23 cellular contexts compared by ENCODE assay signal in the genomic region with DNA sequence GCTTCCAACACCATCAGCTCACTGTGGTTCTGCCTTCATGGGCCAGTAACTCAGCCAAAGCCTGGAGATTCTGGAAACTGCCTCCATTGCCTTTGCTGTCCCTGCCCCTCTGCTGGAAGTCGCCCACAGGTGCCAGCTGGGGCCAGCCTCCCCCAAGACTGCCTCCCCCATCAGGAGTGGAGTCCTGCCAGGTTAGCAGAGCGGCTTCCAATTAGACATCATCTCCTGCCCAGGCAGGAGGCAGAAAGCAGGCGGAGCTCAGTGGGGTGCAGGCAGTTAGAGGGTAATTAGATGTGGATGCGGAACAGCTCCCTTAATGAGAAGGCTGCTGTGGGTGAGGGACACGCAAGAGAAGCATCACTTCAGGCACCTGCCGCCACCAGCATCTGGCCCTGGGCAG.
DNase-seq lines count a peak whose midpoint lies in the region; ATAC-seq and TF ChIP-seq lines count a peak whose summit lies in the region.
"Had no signal": no experiment of that assay in that cellular context is flagged by ENCODE, and none has a peak within 500 bp of the region (broad histone marks: within the 10 kb centered on the region; RNA-seq: fewer than 3 reads in every experiment).

No MANE protein-coding gene starts in this region.

- H3K9ac ChIP-seq in endodermal cell (ENCODE audit: extremely low read depth, low read length, poor library complexity, severe bottlenecking) = no peak overlapping the region

- no peaks in the 10 kb centered on the region for H3K27me3 ChIP-seq in endodermal cell (ENCODE audit: control insufficient read depth, insufficient read depth, low read length, poor library complexity, severe bottlenecking)
- H3K27me3 ChIP-seq: gastrocnemius medialis, MG63, transverse colon had no signal

- ATAC-seq in GM21529 (IDR thresholded peaks at IDR 0.05; ENCODE audit: unreplicated experiment) = no peak
- ATAC-seq: activated naive CD8-positive, alpha-beta T cell treated with anti-CD3 and anti-CD28 coated beads, Interleukin-2, amount 50 U/mL, for 24 hours; gastrocnemius medialis; left colon; right cardiac atrium had no signal

- peaks cover under 1% of the 10 kb centered on the region for H3K4me1 Mint-ChIP-seq in endodermal cell

- H3K27me3 Mint-ChIP-seq in endodermal cell (ENCODE audit: insufficient read depth) = peaks cover 12% of the 10 kb centered on the region
- H3K27me3 Mint-ChIP-seq: activated naive CD8-positive, alpha-beta T cell treated with anti-CD3 and anti-CD28 coated beads, Interleukin-2, amount 50 U/mL, for 24 hours; stimulated activated naive CD8-positive, alpha-beta T cell treated with anti-CD3 and anti-CD28 coated beads, Interleukin-15, Interleukin-2, amounts not matched to agents 100 ng/mL and 50 ng/mL, for 24 hours had no signal

- peaks cover 14% of the 10 kb centered on the region for H3K9me3 Mint-ChIP-seq in endodermal cell
- H3K9me3 Mint-ChIP-seq: activated T-helper 2 cell treated with anti-CD3 and anti-CD28 coated beads, Interferon-gamma antibody, Interleukin-2, Interleukin-4, amounts not matched to agents 10 μg/mL and 5 μg/mL and 100 μg/mL, durations not matched to agents 14 hours and 24 hours and 36 hours had no signal

- no peak for TF ChIP-seq CTCF in endodermal cell (conservative IDR thresholded peaks at IDR 0.05)

- peaks cover 9% of the 10 kb centered on the region for H3K9me3 ChIP-seq in endodermal cell (ENCODE audit: control insufficient read depth, low read length)
- H3K9me3 ChIP-seq: neutrophil, transverse colon had no signal

- H3K36me3 Mint-ChIP-seq in endodermal cell (ENCODE audit: low read depth) = no peaks in the 10 kb centered on the region
- H3K36me3 Mint-ChIP-seq: CD4-positive, CD25-positive, alpha-beta regulatory T cell had no signal

- no peak overlapping the region for H3K4me3 ChIP-seq in endodermal cell (ENCODE audit: low read length)
- H3K4me3 ChIP-seq: gastrocnemius medialis, MG63, PC-9, transverse colon had no signal

- no peaks in the 10 kb centered on the region for H3K36me3 ChIP-seq in endodermal cell (ENCODE audit: control insufficient read depth, insufficient read depth, low read length)
- H3K36me3 ChIP-seq: gastrocnemius medialis, MG63, neutrophil, transverse colon had no signal

- peaks cover under 1% of the 10 kb centered on the region for H3K4me1 ChIP-seq in endodermal cell (ENCODE audit: control insufficient read depth, insufficient read depth, low read length)

- WGBS in endodermal cell (ENCODE audit: insufficient coverage in 1 of 2, insufficient read length in 1 of 2), 2 experiments = 79 to 80% methylated on average over 1 to 6 of the region's 6 CpGs

- DNase-seq in DMS 273 treated with DMSO at 0.1 percent for 48 hours (lab: John Stamatoyannopoulos, UW) = peak; percentile 88
- peak; percentile 97 for DNase-seq in NCI-H146 (lab: John Stamatoyannopoulos, UW)
- peak; percentile 82 for DNase-seq in NCI-H345 treated with DMSO at 0.1 percent for 48 hours (lab: John Stamatoyannopoulos, UW; ENCODE audit: unreplicated experiment)
- DNase-seq in endodermal cell = no peak
- DNase-seq in DMS53 treated with DMSO at 0.1 percent for 48 hours (lab: John Stamatoyannopoulos, UW; ENCODE audit: unreplicated experiment) = no peak
- no peak for DNase-seq in KBM-7
- DNase-seq in activated T-cell treated with anti-CD3 and anti-CD28 coated beads, Interleukin-2, amount 50 U/mL, for 1 hour = no peak
- DNase-seq: activated CD4-positive, CD25-positive, alpha-beta regulatory T cell treated with anti-CD3 and anti-CD28 coated beads, Interleukin-2, amount 50 U/mL, for 72 hours; activated naive CD8-positive, alpha-beta T cell treated with anti-CD3 and anti-CD28 coated beads, Interleukin-2, amount 50 U/mL, for 24 hours; CD4-positive, CD25-positive, alpha-beta regulatory T cell; dermis blood vessel endothelial cell; gastrocnemius medialis; left colon; MG63; NCI-H82; PC-9; right cardiac atrium; T-helper 9 cell; transverse colon had no signal

- H3K27ac ChIP-seq in endodermal cell (ENCODE audit: low read depth, low read length) = peak overlapping the region; percentile 30
- H3K27ac ChIP-seq: gastrocnemius medialis, neutrophil, PC-9, transverse colon had no signal

- no peak overlapping the region for H3K27ac Mint-ChIP-seq in endodermal cell
- H3K27ac Mint-ChIP-seq: activated naive CD8-positive, alpha-beta T cell treated with anti-CD3 and anti-CD28 coated beads, Interleukin-2, amount 50 U/mL, for 24 hours; activated T-helper 2 cell treated with anti-CD3 and anti-CD28 coated beads, Interferon-gamma antibody, Interleukin-2, Interleukin-4, amounts not matched to agents 10 μg/mL and 5 μg/mL and 100 μg/mL, durations not matched to agents 14 hours and 24 hours and 36 hours; CD4-positive, CD25-positive, alpha-beta regulatory T cell; stimulated activated naive CD8-positive, alpha-beta T cell treated with anti-CD3 and anti-CD28 coated beads, Interleukin-15, Interleukin-2, amounts not matched to agents 100 ng/mL and 50 ng/mL, for 24 hours had no signal

- in situ Hi-C loops in KBM-7 (cut with MboI; ENCODE audit: low pct_unique_long_range_greater_than_20kb, low sequenced_read_pairs) = no loop called here

- no peak overlapping the region for H3K4me3 Mint-ChIP-seq in endodermal cell
- H3K4me3 Mint-ChIP-seq: activated naive CD8-positive, alpha-beta T cell treated with anti-CD3 and anti-CD28 coated beads, Interleukin-2, amount 50 U/mL, for 24 hours; stimulated activated naive CD8-positive, alpha-beta T cell treated with anti-CD3 and anti-CD28 coated beads, Interleukin-15, Interleukin-2, amounts not matched to agents 100 ng/mL and 50 ng/mL, for 24 hours had no signal

Comparison
In these comparisons a context has a peak if more than half of its experiments do, and no peak if none do; other contexts are left out.
1. DNase-seq: peak in DMS 273 treated with DMSO at 0.1 percent for 48 hours (single experiment), NCI-H146 (single experiment) and NCI-H345 treated with DMSO at 0.1 percent for 48 hours (single experiment); none in endodermal cell (single experiment), DMS53 treated with DMSO at 0.1 percent for 48 hours (single experiment), KBM-7 (single experiment) and activated T-cell treated with anti-CD3 and anti-CD28 coated beads, Interleukin-2, amount 50 U/mL, for 1 hour (single experiment).